ENCODE assay signal across 18 cellular contexts in the genomic region with DNA sequence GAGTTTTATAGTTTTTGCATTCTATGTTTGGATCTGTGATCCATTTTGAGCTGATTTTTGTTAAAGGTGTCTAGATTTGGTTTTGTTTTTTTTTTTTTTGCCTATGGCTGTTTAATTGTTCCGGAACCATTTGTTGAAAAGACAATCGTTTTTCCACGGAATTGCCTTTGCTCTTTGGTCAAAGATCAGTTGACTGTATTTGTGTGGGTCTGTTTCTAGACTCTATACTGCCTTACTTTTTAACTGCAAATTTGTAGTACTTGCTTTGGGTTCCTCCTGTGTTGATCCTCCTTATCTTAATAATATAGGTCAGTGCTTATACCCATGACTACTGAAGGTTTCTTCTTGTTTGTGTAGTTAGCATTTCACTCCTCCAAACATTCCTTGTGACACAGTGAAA.
"Had no signal": no experiment of that assay in that cellular context is flagged by ENCODE, and none has a peak within 500 bp of the region (broad histone marks: within the 10 kb centered on the region; RNA-seq: fewer than 3 reads in every experiment).

No MANE protein-coding gene starts in this region.

- H3K9me3 Mint-ChIP-seq: effector memory CD8-positive, alpha-beta T cell had no signal

- H3K36me3 ChIP-seq: lower lobe of right lung, sigmoid colon, stomach had no signal

- H3K27ac ChIP-seq: foreskin keratinocyte, lower lobe of right lung, sigmoid colon, skin epidermis, stomach had no signal

- FAIRE-seq: islet of Langerhans had no signal

- H3K36me3 Mint-ChIP-seq: memory B cell had no signal

- H3K27ac Mint-ChIP-seq: effector memory CD8-positive, alpha-beta T cell; memory B cell; nephron progenitor cell had no signal

- H3K27me3 Mint-ChIP-seq: effector memory CD8-positive, alpha-beta T cell; memory B cell; naive B cell had no signal

- H3K4me3 Mint-ChIP-seq: effector memory CD8-positive, alpha-beta T cell; memory B cell; naive B cell; nephron progenitor cell had no signal

- H3K4me1 Mint-ChIP-seq: memory B cell had no signal

- H3K4me3 ChIP-seq: lower lobe of right lung, sigmoid colon, skin epidermis, stomach had no signal

- H3K9me3 ChIP-seq: lower lobe of right lung, sigmoid colon, stomach had no signal

- H3K27me3 ChIP-seq: foreskin keratinocyte, sigmoid colon, stomach had no signal

- DNase-seq: effector memory CD8-positive, alpha-beta T cell; foreskin keratinocyte; hippocampal formation; kidney glomerular epithelial cell; lower lobe of right lung; midbrain; naive B cell; nephron progenitor cell; sigmoid colon; stimulated activated CD4-positive, alpha-beta T cell treated with anti-CD3 and anti-CD28 coated beads, Interleukin-12 subunit alpha, Interleukin-12 subunit beta, amount 100 ng/mL, for 4 hours; stimulated activated naive CD4-positive, alpha-beta T cell; stomach; substantia nigra; trophoblast cell had no signal

- ATAC-seq: effector memory CD8-positive, alpha-beta T cell; foreskin keratinocyte; left lobe of liver; lower lobe of right lung had no signal
